In the genomic region with DNA sequence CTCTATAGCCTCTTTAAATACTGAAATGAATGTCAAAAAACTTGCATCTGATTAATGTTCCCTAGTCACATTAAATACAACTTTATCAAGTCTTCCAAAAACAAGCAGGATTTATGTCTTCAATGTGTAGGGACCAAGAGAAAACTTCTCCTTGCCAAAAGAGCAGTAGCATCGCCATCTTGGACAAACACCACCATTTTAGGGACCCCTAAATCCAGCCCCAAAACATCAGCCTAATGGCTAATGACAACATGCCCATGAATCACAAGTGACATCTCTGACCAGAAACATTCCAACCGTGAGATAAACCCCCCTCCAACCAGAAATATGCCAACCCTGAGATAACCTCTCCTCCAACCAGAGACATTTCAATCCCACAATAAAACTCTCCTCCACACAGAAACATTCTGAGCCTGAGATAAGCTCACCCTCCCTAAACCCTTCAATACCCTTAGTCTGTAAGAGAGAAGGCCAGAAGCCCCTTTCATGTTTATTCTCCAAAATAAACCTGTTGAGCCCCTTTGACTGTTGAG, we compare ENCODE assay signal across 32 cellular contexts.
"Had no signal": no experiment of that assay in that cellular context is flagged by ENCODE, and none has a peak within 500 bp of the region (broad histone marks: within the 10 kb centered on the region; RNA-seq: fewer than 3 reads in every experiment).

No MANE protein-coding gene starts in this region.

- H3K36me3 Mint-ChIP-seq: activated naive CD4-positive, alpha-beta T cell treated with anti-CD3 and anti-CD28 coated beads, Interleukin-2, amount 10 ng/mL, durations not matched to agents 7 days and 5 days; brain; immature natural killer cell; stimulated activated effector memory CD8-positive, alpha-beta T cell treated with anti-CD3 and anti-CD28 coated beads, Interleukin-12 subunit alpha, Interleukin-12 subunit beta, amount 100 ng/mL, for 72 hours; type B pancreatic cell had no signal

- H3K27me3 ChIP-seq: uterus had no signal

- H3K9me3 ChIP-seq: lower lobe of right lung, mucosa of descending colon, thoracic aorta, uterus had no signal

- DNase-seq: activated CD4-positive, alpha-beta T cell treated with anti-CD3 and anti-CD28 coated beads for 48 hours; activated CD4-positive, alpha-beta T cell treated with anti-CD3 and anti-CD28 coated beads, Interleukin-2, amount 50 U/mL, for 48 hours; activated CD8-positive, alpha-beta memory T cell treated with anti-CD3 and anti-CD28 coated beads, Interleukin-2, amount 50 U/mL, for 4 hours; activated effector memory CD4-positive, alpha-beta T cell treated with anti-CD3 and anti-CD28 coated beads, Interleukin-2, amount 50 U/mL, for 16 hours; activated naive CD4-positive, alpha-beta T cell treated with anti-CD3 and anti-CD28 coated beads, Interleukin-2, amount 10 ng/mL, durations not matched to agents 7 days and 5 days; activated naive CD8-positive, alpha-beta T cell treated with anti-CD3 and anti-CD28 coated beads, Interleukin-2, amount 50 U/mL, for 24 hours; activated T-cell treated with anti-CD3 and anti-CD28 coated beads, Interleukin-2, amount 50 U/mL, for 1 hour; anterior cingulate cortex; effector memory CD8-positive, alpha-beta T cell; erythroblast; foreskin fibroblast; head of caudate nucleus; hypothalamus; immature natural killer cell; lower lobe of right lung; mesenchymal stem cell; mucosa of descending colon; stimulated activated CD4-positive, alpha-beta T cell treated with anti-CD3 and anti-CD28 coated beads, Interleukin-4, amount 100 ng/mL, for 24 hours; SW 1271; T-helper 9 cell; uterus; WERI-Rb-1 had no signal

- H3K4me3 Mint-ChIP-seq: activated naive CD4-positive, alpha-beta T cell treated with anti-CD3 and anti-CD28 coated beads, Interleukin-2, amount 10 ng/mL, durations not matched to agents 7 days and 5 days; activated naive CD8-positive, alpha-beta T cell treated with anti-CD3 and anti-CD28 coated beads, Interleukin-2, amount 50 U/mL, for 24 hours; activated T-helper 1 cell treated with anti-CD3 and anti-CD28 coated beads, Interleukin-12 subunit alpha, Interleukin-12 subunit beta, Interleukin-2, Interleukin-4 antibody, amounts not matched to agents 30 ng/mL and 10 ng/mL and 1 ng/mL, durations not matched to agents 14 hours and 24 hours and 36 hours; brain; effector memory CD8-positive, alpha-beta T cell; immature natural killer cell; natural killer cell treated with Interleukin-12 subunit alpha and Interleukin-12 subunit beta and Interleukin-15 and Interleukin-18, amount 100 ng/mL, for 72 hours; stimulated activated effector memory CD8-positive, alpha-beta T cell treated with anti-CD3 and anti-CD28 coated beads, Interleukin-12 subunit alpha, Interleukin-12 subunit beta, amount 100 ng/mL, for 72 hours; stimulated activated naive CD8-positive, alpha-beta T cell treated with anti-CD3 and anti-CD28 coated beads, Interleukin-15, Interleukin-2, amounts not matched to agents 100 ng/mL and 50 ng/mL, for 24 hours; T-helper 1 cell treated with Interleukin-12 subunit alpha and Interleukin-12 subunit beta and Interleukin-4 antibody, amounts not matched to agents 30 μg/mL and 1 μg/mL, for 36 hours; type B pancreatic cell had no signal

- H3K4me1 Mint-ChIP-seq: activated naive CD4-positive, alpha-beta T cell treated with anti-CD3 and anti-CD28 coated beads, Interleukin-2, amount 10 ng/mL, durations not matched to agents 7 days and 5 days; activated naive CD8-positive, alpha-beta T cell treated with anti-CD3 and anti-CD28 coated beads, Interleukin-2, amount 50 U/mL, for 24 hours; brain; immature natural killer cell; stimulated activated effector memory CD8-positive, alpha-beta T cell treated with anti-CD3 and anti-CD28 coated beads, Interleukin-12 subunit alpha, Interleukin-12 subunit beta, amount 100 ng/mL, for 72 hours had no signal

- H3K36me3 ChIP-seq: lower lobe of right lung, thoracic aorta, uterus, WERI-Rb-1 had no signal

- H3K27ac Mint-ChIP-seq: activated naive CD4-positive, alpha-beta T cell treated with anti-CD3 and anti-CD28 coated beads, Interleukin-2, amount 10 ng/mL, durations not matched to agents 7 days and 5 days; activated naive CD8-positive, alpha-beta T cell treated with anti-CD3 and anti-CD28 coated beads, Interleukin-2, amount 50 U/mL, for 24 hours; activated T-helper 1 cell treated with anti-CD3 and anti-CD28 coated beads, Interleukin-12 subunit alpha, Interleukin-12 subunit beta, Interleukin-2, Interleukin-4 antibody, amounts not matched to agents 30 ng/mL and 10 ng/mL and 1 ng/mL, durations not matched to agents 14 hours and 24 hours and 36 hours; brain; effector memory CD8-positive, alpha-beta T cell; immature natural killer cell; natural killer cell treated with Interleukin-12 subunit alpha and Interleukin-12 subunit beta and Interleukin-15 and Interleukin-18, amount 100 ng/mL, for 72 hours; stimulated activated effector memory CD8-positive, alpha-beta T cell treated with anti-CD3 and anti-CD28 coated beads, Interleukin-12 subunit alpha, Interleukin-12 subunit beta, amount 100 ng/mL, for 72 hours; stimulated activated naive CD8-positive, alpha-beta T cell treated with anti-CD3 and anti-CD28 coated beads, Interleukin-15, Interleukin-2, amounts not matched to agents 100 ng/mL and 50 ng/mL, for 24 hours; T-helper 1 cell treated with Interleukin-12 subunit alpha and Interleukin-12 subunit beta and Interleukin-4 antibody, amounts not matched to agents 30 μg/mL and 1 μg/mL, for 36 hours; type B pancreatic cell had no signal

- H3K27me3 Mint-ChIP-seq: activated naive CD4-positive, alpha-beta T cell treated with anti-CD3 and anti-CD28 coated beads, Interleukin-2, amount 10 ng/mL, durations not matched to agents 7 days and 5 days; activated naive CD8-positive, alpha-beta T cell treated with anti-CD3 and anti-CD28 coated beads, Interleukin-2, amount 50 U/mL, for 24 hours; brain; effector memory CD8-positive, alpha-beta T cell; natural killer cell treated with Interleukin-12 subunit alpha and Interleukin-12 subunit beta and Interleukin-15 and Interleukin-18, amount 100 ng/mL, for 72 hours; stimulated activated naive CD8-positive, alpha-beta T cell treated with anti-CD3 and anti-CD28 coated beads, Interleukin-15, Interleukin-2, amounts not matched to agents 100 ng/mL and 50 ng/mL, for 24 hours; type B pancreatic cell had no signal

- H3K9me3 Mint-ChIP-seq: activated T-helper 1 cell treated with anti-CD3 and anti-CD28 coated beads, Interleukin-12 subunit alpha, Interleukin-12 subunit beta, Interleukin-2, Interleukin-4 antibody, amounts not matched to agents 30 ng/mL and 10 ng/mL and 1 ng/mL, durations not matched to agents 14 hours and 24 hours and 36 hours; brain; stimulated activated naive CD8-positive, alpha-beta T cell treated with anti-CD3 and anti-CD28 coated beads, Interleukin-15, Interleukin-2, amounts not matched to agents 100 ng/mL and 50 ng/mL, for 24 hours; T-helper 1 cell treated with Interleukin-12 subunit alpha and Interleukin-12 subunit beta and Interleukin-4 antibody, amounts not matched to agents 30 μg/mL and 1 μg/mL, for 36 hours; type B pancreatic cell had no signal

- H3K27ac ChIP-seq: coronary artery, lower lobe of right lung, skin epidermis, thoracic aorta, uterus, WERI-Rb-1 had no signal

- H3K4me1 ChIP-seq: lower lobe of right lung, uterus had no signal

- H3K4me3 ChIP-seq: coronary artery, lower lobe of right lung, mucosa of descending colon, skin epidermis, thoracic aorta, uterus had no signal
